Comparison of ENCODE assay signal across 14 cellular contexts in the genomic region with DNA sequence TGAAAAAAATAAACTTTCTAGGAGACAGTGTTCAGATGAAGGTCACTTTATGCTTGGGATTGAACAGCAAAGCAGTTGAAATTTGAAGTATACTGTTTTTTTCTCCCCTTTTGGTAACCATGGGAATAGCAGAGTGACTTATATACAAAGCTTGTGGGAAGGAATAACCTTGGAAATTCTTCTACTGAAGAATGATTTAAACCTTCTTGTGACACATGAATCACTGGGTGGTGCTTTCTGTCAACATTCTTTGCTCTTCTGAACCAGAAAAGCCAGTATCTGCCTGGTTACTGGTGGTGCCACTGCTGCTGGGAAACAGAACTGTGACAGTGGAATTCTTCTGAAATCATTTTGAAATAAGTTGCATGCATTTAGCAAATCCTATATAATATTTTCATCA. TPM values are rescaled to one million over a fixed set of nuclear protein-coding genes. Genes with fewer than 3 reads are reported as not detected.
DNase-seq lines count a peak whose midpoint lies in the region; ATAC-seq, FAIRE-seq and TF ChIP-seq lines count a peak whose summit lies in the region.
"Had no signal": no experiment of that assay in that cellular context is flagged by ENCODE, and none has a peak within 500 bp of the region (broad histone marks: within the 10 kb centered on the region; RNA-seq: fewer than 3 reads in every experiment).

No MANE protein-coding gene starts in this region.

- ATAC-seq in GM19452 (IDR thresholded peaks at IDR 0.05; ENCODE audit: unreplicated experiment): no peak

- H3K9ac ChIP-seq in kidney (ENCODE audit: low read length in 2 of 2): no peak overlapping the region
- H3K9ac ChIP-seq: neural progenitor cell had no signal

- H3K4me3 ChIP-seq in AG09309 (ENCODE audit: control insufficient read depth, low read depth, low read length): no peak overlapping the region
- no peak overlapping the region for H3K4me3 ChIP-seq in kidney (ENCODE audit: low read length in 2 of 2)
- H3K4me3 ChIP-seq: neural progenitor cell had no signal

- no peak overlapping the region for H3K4me3 Mint-ChIP-seq in glutamatergic neuron (ENCODE audit: unreplicated experiment)
- H3K4me3 Mint-ChIP-seq: activated T-cell treated with anti-CD3 and anti-CD28 coated beads, Interleukin-2, amount 50 U/mL, for 24 hours; endodermal cell; neural progenitor cell had no signal

- no peak for TF ChIP-seq RAD21 in Ishikawa (IDR thresholded peaks at IDR 0.05; ENCODE audit: low read depth)

- no peaks in the 10 kb centered on the region for H3K9me3 Mint-ChIP-seq in glutamatergic neuron (ENCODE audit: unreplicated experiment)
- H3K9me3 Mint-ChIP-seq: activated T-cell treated with anti-CD3 and anti-CD28 coated beads, Interleukin-2, amount 50 U/mL, for 24 hours had no signal

- H3K27ac ChIP-seq in kidney (ENCODE audit: low read depth in 2 of 2, low read length in 2 of 2): no peak overlapping the region
- H3K27ac ChIP-seq: neural progenitor cell had no signal

- no peaks in the 10 kb centered on the region for H3K4me1 Mint-ChIP-seq in glutamatergic neuron (ENCODE audit: low read depth, unreplicated experiment)
- H3K4me1 Mint-ChIP-seq: endodermal cell had no signal

- H3K4me1 ChIP-seq in kidney (ENCODE audit: control insufficient read depth in 1 of 2, insufficient read depth in 1 of 2, low read depth in 1 of 2, low read length in 2 of 2): no peaks in the 10 kb centered on the region
- H3K4me1 ChIP-seq: neural progenitor cell had no signal

- TF ChIP-seq EP300 in Ishikawa (IDR thresholded peaks at IDR 0.05; ENCODE audit: borderline replicate concordance): peak; percentile 78

- H3K36me3 Mint-ChIP-seq in glutamatergic neuron (ENCODE audit: unreplicated experiment): no peaks in the 10 kb centered on the region

- H3K36me3 ChIP-seq in kidney (ENCODE audit: control insufficient read depth in 1 of 2, insufficient read depth in 2 of 2, low read length in 2 of 2): no peaks in the 10 kb centered on the region
- H3K36me3 ChIP-seq: neural progenitor cell had no signal

- peaks cover 1% of the 10 kb centered on the region for H3K27me3 Mint-ChIP-seq in glutamatergic neuron (ENCODE audit: unreplicated experiment)
- H3K27me3 Mint-ChIP-seq: activated T-cell treated with anti-CD3 and anti-CD28 coated beads, Interleukin-2, amount 50 U/mL, for 24 hours had no signal

- no peak for FAIRE-seq in kidney (lab: Jason Lieb, UNC)

- no peak for TF ChIP-seq CTCF in AG09309 (IDR thresholded peaks at IDR 0.05; ENCODE audit: control insufficient read depth, insufficient read depth, low read depth, low read length, missing control alignments)
- no peak for TF ChIP-seq CTCF in glutamatergic neuron (IDR thresholded peaks at IDR 0.05; ENCODE audit: partially characterized antibody, unreplicated experiment)
- TF ChIP-seq CTCF in kidney (IDR thresholded peaks at IDR 0.05; ENCODE audit: borderline replicate concordance, extremely low read depth, insufficient read depth): no peak

- H3K27ac Mint-ChIP-seq in glutamatergic neuron (ENCODE audit: unreplicated experiment): no peak overlapping the region
- H3K27ac Mint-ChIP-seq: activated T-cell treated with anti-CD3 and anti-CD28 coated beads, Interleukin-2, amount 50 U/mL, for 24 hours; endodermal cell; neural progenitor cell had no signal

- DNase-seq in AG09309 (ENCODE audit: low read depth) (peak; percentile 89), epidermal melanocyte (ENCODE audit: insufficient read length, low spot score) (peak; percentile 52), mucosa of gallbladder (ENCODE audit: low spot score) (peak; percentile 47), glutamatergic neuron (no peak), HuH-7 (ENCODE audit: low spot score) (no peak), kidney (no peak)
- DNase-seq: activated T-cell treated with anti-CD3 and anti-CD28 coated beads, Interleukin-2, amount 50 U/mL, for 24 hours; COR-L47; endodermal cell; NCI-H187; T-helper 1 cell had no signal

- no peaks in the 10 kb centered on the region for H3K9me3 ChIP-seq in kidney (ENCODE audit: control insufficient read depth in 1 of 2, low read length in 2 of 2)

- intact Hi-C loops in kidney (cut with DNase I): no loop called here

TF ChIP-seq in Ishikawa, 13 proteins besides CTCF, POLR2A, EP300 and RAD21:
- peak; percentile 64; the same call in 1 of the 2 replicates for TF ChIP-seq FOXM1 (IDR thresholded peaks at IDR 0.05; ENCODE audit: borderline replicate concordance, low read depth)
- 0 out of 2 replicates have a peak, but pooled peaks have one; percentile 55 for TF ChIP-seq MAX (IDR thresholded peaks at IDR 0.05)
- no peak for TF ChIP-seq YY1 (IDR thresholded peaks at IDR 0.05; ENCODE audit: low read depth)
- peak; percentile 24; the same call in 1 of the 2 replicates for TF ChIP-seq NFIC (IDR thresholded peaks at IDR 0.05)
- TF ChIP-seq TEAD4 (IDR thresholded peaks at IDR 0.05): peak; percentile 91
- TF ChIP-seq EGR1 (IDR thresholded peaks at IDR 0.05): no peak
- TF ChIP-seq CEBPB (IDR thresholded peaks at IDR 0.05): peak; percentile 44; the same call in 1 of the 2 replicates
- TF ChIP-seq TCF12 (IDR thresholded peaks at IDR 0.05; ENCODE audit: low read depth): peak; percentile 78
TF ChIP-seq in Ishikawa: peak in this region for 6.

RNA-seq across cellular contexts. Expression of gene RND3, which starts 39.4 kb away (rescaled TPM):
- total RNA-seq in mucosa of gallbladder (39.7 TPM), glutamatergic neuron (ENCODE audit: unreplicated experiment) (49.0 TPM), kidney (26.1 TPM)
- polyA plus RNA-seq in kidney (ENCODE audit: insufficient read depth, low read depth, low replicate concordance): 6.5 TPM

Comparison
In these comparisons a context has a peak if more than half of its experiments do, and no peak if none do; other contexts are left out.
1. DNase-seq: peak in AG09309 (single experiment), epidermal melanocyte (single experiment) and mucosa of gallbladder (single experiment); none in glutamatergic neuron (single experiment), HuH-7 (single experiment) and kidney (single experiment).